In the genomic region with DNA sequence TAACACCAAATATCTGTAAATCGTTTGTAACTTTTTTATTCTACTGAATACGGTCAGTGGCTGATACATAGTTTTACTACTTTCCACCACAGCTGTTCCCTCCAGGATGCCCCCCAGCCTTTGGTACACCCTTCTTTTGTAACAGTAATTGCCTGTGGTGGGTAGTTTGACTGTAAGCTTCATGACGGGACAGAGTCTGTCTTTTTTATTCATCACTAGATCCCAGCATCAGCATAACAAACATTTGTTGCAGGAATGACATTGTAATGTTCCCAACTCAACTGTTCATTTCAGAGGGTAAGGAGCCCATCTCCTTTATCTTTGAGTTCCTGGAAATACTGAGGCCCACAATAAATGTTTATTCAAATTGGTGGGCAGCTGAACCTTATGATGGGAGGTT, we compare ENCODE assay signal across 7 cellular contexts.
"Had no signal": no experiment of that assay in that cellular context is flagged by ENCODE, and none has a peak within 500 bp of the region (broad histone marks: within the 10 kb centered on the region; RNA-seq: fewer than 3 reads in every experiment).

No MANE protein-coding gene starts in this region.

- H3K4me3 Mint-ChIP-seq: IgD-negative memory B cell had no signal

- DNase-seq: IMR-90, KBM-7, KG1 had no signal

- H3K4me3 ChIP-seq: K562 had no signal

- ATAC-seq: HepG2, K562 had no signal

- H3K27ac Mint-ChIP-seq: IgD-negative memory B cell had no signal

- H3K9me3 Mint-ChIP-seq: IgD-negative memory B cell had no signal

- H3K4me1 Mint-ChIP-seq: IgD-negative memory B cell had no signal

- H3K27ac ChIP-seq: HL-60 had no signal
